Comparison of ENCODE assay signal across 8 cellular contexts in the genomic region with DNA sequence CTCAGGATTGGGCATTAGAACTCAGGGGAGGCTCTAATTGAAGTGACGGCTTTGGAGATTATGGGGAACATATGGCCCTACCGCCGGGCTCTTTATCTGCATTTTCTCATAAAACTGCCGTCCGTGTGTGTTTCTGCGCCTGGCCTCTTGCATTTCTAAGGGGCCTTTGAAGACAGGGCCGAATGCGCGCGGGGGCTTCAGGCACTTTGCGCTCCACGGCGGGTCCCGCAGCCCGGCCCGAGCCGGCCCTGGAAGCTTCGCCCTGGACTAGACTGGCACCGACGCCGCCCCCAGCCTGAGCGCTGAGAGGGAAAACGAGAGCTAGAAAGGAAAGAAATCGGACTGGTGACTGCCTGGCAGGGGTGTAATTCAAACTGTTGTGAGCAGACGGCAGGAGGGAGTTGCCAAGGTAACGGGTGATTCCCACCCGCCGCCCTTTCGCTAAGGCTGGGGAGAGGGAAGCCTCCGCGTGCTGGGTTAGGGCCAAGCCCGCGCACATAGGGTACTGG.
A peak's percentile ranks its signal among the peaks of the same experiment; 100 is the strongest.
DNase-seq lines count a peak whose midpoint lies in the region; ATAC-seq and TF ChIP-seq lines count a peak whose summit lies in the region.

No MANE protein-coding gene starts in this region.

- H3K79me2 ChIP-seq in H9 (ENCODE audit: insufficient read depth, low read length): no peaks in the 10 kb centered on the region

- peak overlapping the region; percentile 49 for H3K4me2 ChIP-seq in H9 (ENCODE audit: insufficient read depth, insufficient read length, low read length)

- H3K27me3 ChIP-seq in H9 (ENCODE audit: insufficient read depth, low read length): peaks cover 36% of the 10 kb centered on the region; the same call in 1 of the 2 replicates

- H3K4me1 Mint-ChIP-seq in H9: peaks cover 13 to 18% of the 10 kb centered on the region in 2 experiments

- no peaks in the 10 kb centered on the region for H4K20me1 ChIP-seq in H9 (ENCODE audit: control insufficient read depth, insufficient read depth, insufficient read length)

- no peak overlapping the region for H3K27ac Mint-ChIP-seq in H9

- no CpG with 5 or more reads among the region's 33 CpGs for WGBS in H9 (ENCODE audit: extremely low coverage, insufficient read length, low lambda C conversion rate)

- H2BK5ac ChIP-seq in H9 (ENCODE audit: insufficient read length, low read length): no peak overlapping the region

- no peak overlapping the region for H4K8ac ChIP-seq in H9 (replicated peaks; ENCODE audit: insufficient read length, low read depth, low read length)

- no peaks in the 10 kb centered on the region for H3K79me1 ChIP-seq in H9 (ENCODE audit: insufficient read depth, low read depth, low read length, poor library complexity, severe bottlenecking)

- H3K27ac ChIP-seq in H9 (ENCODE audit: insufficient read length, low read depth, low read length): no peak overlapping the region

- H2BK20ac ChIP-seq in H9 (ENCODE audit: low read depth, low read length, poor library complexity, severe bottlenecking): no peak overlapping the region

- H3K9ac ChIP-seq in H9 (ENCODE audit: extremely low read depth, insufficient read length, low read length): no peak overlapping the region

- H3K23me2 ChIP-seq in H9 (ENCODE audit: insufficient read length, low read depth, low read length, poor library complexity, severe bottlenecking): peaks cover 6% of the 10 kb centered on the region

- no peaks in the 10 kb centered on the region for H3K9me3 Mint-ChIP-seq in H9

- H3K27me3 Mint-ChIP-seq in H9 (ENCODE audit: low read depth): peaks cover 93% of the 10 kb centered on the region

- H4K91ac ChIP-seq in H9 (ENCODE audit: insufficient read length, low read depth, low read length): no peak overlapping the region

- no peaks in the 10 kb centered on the region for H3K9me3 ChIP-seq in H9 (ENCODE audit: control insufficient read depth, low read depth, low read length)

- TF ChIP-seq CTCF in H9 (conservative IDR thresholded peaks at IDR 0.05): no peak

- H3K56ac ChIP-seq in H9 (ENCODE audit: insufficient read length, low read depth, low read length): no peak overlapping the region

- H3K23ac ChIP-seq in H9 (ENCODE audit: insufficient read length, low read depth, low read length): no peak overlapping the region

- no peak overlapping the region for H2AFZ ChIP-seq in H9 (ENCODE audit: low read length)

- no peak overlapping the region for H3K14ac ChIP-seq in H9 (ENCODE audit: insufficient read depth, low read length)

- no peak overlapping the region for H3K4ac ChIP-seq in H9 (ENCODE audit: low read depth, low read length)

- H3K4me3 Mint-ChIP-seq in H9: peak overlapping the region; percentile 53 to 80

- H3T11ph ChIP-seq in H9 (ENCODE audit: low read length): no peak overlapping the region

- DNase-seq in H9: peak; percentile 73
- peak; percentile 89 for DNase-seq in NCI-H748 treated with DMSO at 0.1 percent for 48 hours (lab: John Stamatoyannopoulos, UW)
- DNase-seq in iPS DF 19.7 (ENCODE audit: low read depth, low spot score): peak; percentile 42
- DNase-seq in skeletal muscle cell (ENCODE audit: low read depth): no peak
- no peak for DNase-seq in midbrain (lab: John Stamatoyannopoulos, UW)

- peak overlapping the region; percentile 8 for H3K4me3 ChIP-seq in skeletal muscle cell (ENCODE audit: low read depth, low read length)

- no peak overlapping the region for H2BK15ac ChIP-seq in H9 (ENCODE audit: low read depth, low read length)

- H3K36me3 Mint-ChIP-seq in H9 (ENCODE audit: insufficient read depth in 1 of 3, low read depth in 3 of 3): no peaks in the 10 kb centered on the region

- H3K18ac ChIP-seq in H9 (ENCODE audit: insufficient read length, low read depth, low read length): no peak overlapping the region

- no peak overlapping the region for H2BK120ac ChIP-seq in H9 (ENCODE audit: low read depth, low read length, poor library complexity, severe bottlenecking)

- H2AK5ac ChIP-seq in H9 (ENCODE audit: insufficient read length, low read length): no peak overlapping the region

- no peaks in the 10 kb centered on the region for H3K4me1 ChIP-seq in H9 (ENCODE audit: insufficient read depth, low read length)

- no peak for ATAC-seq in HG02981 (IDR thresholded peaks at IDR 0.05; ENCODE audit: unreplicated experiment)
- ATAC-seq in GM21423 (IDR thresholded peaks at IDR 0.05; ENCODE audit: unreplicated experiment): no peak
- no peak for ATAC-seq in GM18517 (IDR thresholded peaks at IDR 0.05; ENCODE audit: unreplicated experiment)

- no peak overlapping the region for H2BK12ac ChIP-seq in H9 (ENCODE audit: insufficient read length, low read depth, low read length)

- H4K5ac ChIP-seq in H9 (ENCODE audit: insufficient read length, low read depth, low read length): no peak overlapping the region

Comparison
In these comparisons a context has a peak if more than half of its experiments do, and no peak if none do; other contexts are left out.
1. DNase-seq: peak in H9 (single experiment), NCI-H748 treated with DMSO at 0.1 percent for 48 hours (single experiment) and iPS DF 19.7 (single experiment); none in skeletal muscle cell (single experiment) and midbrain (single experiment).